In genomic region chr12:14239350-14239934, GRCh38 we compare ENCODE assay signal across 8 cellular contexts.
DNase-seq lines count a peak whose midpoint lies in the region; ATAC-seq, FAIRE-seq and TF ChIP-seq lines count a peak whose summit lies in the region.

No MANE protein-coding gene starts in this region.

- ATAC-seq in A549 (peak; percentile 86 to 92), GM18505 (IDR thresholded peaks at IDR 0.05; ENCODE audit: unreplicated experiment) (peak; percentile 70), HG02943 (IDR thresholded peaks at IDR 0.05; ENCODE audit: low read depth, unreplicated experiment) (peak; percentile 88)

- CTCF ChIA-PET in A549 (lab: Yijun Ruan, JAX) = interaction anchor here (0.8 to 4.5 kb wide), 6 partner anchors 12 to 530 kb away, joined by 3 to 45 read pairs (median 4); no protein-coding TSS in a partner anchor

- H3K36me3 ChIP-seq in testis (ENCODE audit: low read depth, missing control alignments) = no peaks in the 10 kb centered on the region

- no peaks in the 10 kb centered on the region for H3K27me3 ChIP-seq in testis

- TF ChIP-seq CTCF in A549 (IDR thresholded peaks at IDR 0.05) (no peak), testis (IDR thresholded peaks at IDR 0.05) (peak in 1 of 3 experiments; percentile 9)

- FAIRE-seq in A549 (lab: Jason Lieb, UNC) = no peak

- POLR2A ChIA-PET in A549 (lab: Yijun Ruan, JAX) = interaction anchor here (0.6 kb wide), 1 partner anchor 126 kb away, joined by 3 read pairs; the partner anchor contains the start of gene ATF7IP

- 0 out of 5 replicates have a peak, but pooled peaks of 1 of the 2 experiments have one; percentile 11 for TF ChIP-seq RAD21 in A549 (conservative IDR thresholded peaks at IDR 0.05 in 1 of 2, IDR thresholded peaks at IDR 0.05 in 1 of 2)

- DNase-seq in A549 (ENCODE audit: low read depth in 1 of 2, low spot score in 1 of 2) (peak in 1 of 2 experiments; percentile 47), NOMO-1 (lab: John Stamatoyannopoulos, UW; ENCODE audit: unreplicated experiment in 2 of 2) (peak; percentile 78 to 86), amniotic epithelial cell (ENCODE audit: low read depth) (peak; percentile 71), kidney tubule cell (ENCODE audit: low spot score) (peak; percentile 50), testis (peak; percentile 36), DMS153 (lab: John Stamatoyannopoulos, UW) (no peak)

- H3K9me3 ChIP-seq in A549 (0 out of 3 replicates have a peak, but pooled peaks cover 8% of the 10 kb centered on the region), testis (no peaks in the 10 kb centered on the region)

- no peaks in the 10 kb centered on the region for H3K4me1 ChIP-seq in A549
- peaks cover 4% of the 10 kb centered on the region for H3K4me1 ChIP-seq in testis

- H3K4me2 ChIP-seq in A549 = peak overlapping the region; percentile 50

- H3K4me3 ChIP-seq in A549 (no peak overlapping the region), testis (no peak overlapping the region)

- 45% methylated on average over 13 of the region's 13 CpGs for WGBS in A549 (ENCODE audit: missing lambda C conversion rate)
- 41 to 44% methylated on average over 13 of the region's 13 CpGs for WGBS in testis, 2 donors

- no peak for TF ChIP-seq POLR2A in A549 (IDR thresholded peaks at IDR 0.05; ENCODE audit: low read length)
- no peak for TF ChIP-seq POLR2A in GM18505 (IDR thresholded peaks at IDR 0.05; ENCODE audit: borderline replicate concordance, extremely low read depth, insufficient read depth, insufficient read length)
- TF ChIP-seq POLR2A in testis (IDR thresholded peaks at IDR 0.05) = no peak

- TF ChIP-seq EP300 in A549 (IDR thresholded peaks at IDR 0.05) = no peak

- intact Hi-C loops in testis (cut with DNase I; ENCODE audit: low total_unique reads) = no loop called here

- H3K27ac ChIP-seq in A549 (0 out of 6 replicates have a peak overlapping the region, but pooled peaks of 1 of the 2 experiments have one; percentile 18), testis (peak overlapping the region in 1 of 2 donors; percentile 24)

TF ChIP-seq in A549, 52 proteins besides CTCF, POLR2A, EP300 and RAD21:
- no peak for TF ChIP-seq ELK1 (IDR thresholded peaks at IDR 0.05; ENCODE audit: low read depth, low read length)
- peak; percentile 20 to 63; a peak in 3 of 4 replicates for TF ChIP-seq CEBPB (IDR thresholded peaks at IDR 0.05)
- no peak for TF ChIP-seq HEYL (CRISPR knock-in tag; IDR thresholded peaks at IDR 0.05)
- no peak for TF ChIP-seq PBX3 (IDR thresholded peaks at IDR 0.05)
